In the genomic region with DNA sequence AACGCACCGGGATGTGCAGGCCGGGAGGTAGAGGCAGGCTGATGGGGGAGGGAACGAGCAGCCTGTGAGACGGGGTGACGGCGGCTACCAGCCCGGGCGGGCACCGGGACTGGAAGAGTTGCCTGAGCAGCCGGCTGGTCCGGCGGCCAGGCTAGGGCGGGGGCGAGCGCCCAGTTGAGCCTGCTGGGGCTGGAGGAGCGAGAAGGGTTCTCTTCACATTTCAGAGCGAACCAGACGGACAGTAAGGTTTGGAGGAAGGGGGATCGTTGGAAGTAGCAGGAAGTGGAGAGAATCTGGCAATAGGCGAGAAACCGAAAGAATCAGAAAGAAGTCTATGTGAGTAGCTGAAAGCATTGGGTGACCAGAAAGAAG, we compare ENCODE assay signal across 8 cellular contexts. TPM values are rescaled to one million over a fixed set of nuclear protein-coding genes. Genes with fewer than 3 reads are reported as not detected.
A peak's percentile ranks its signal among the peaks of the same experiment; 100 is the strongest.
DNase-seq lines count a peak whose midpoint lies in the region; TF ChIP-seq lines count a peak whose summit lies in the region.
"Not testable (repeated sequence)": the region's sequence is repeated elsewhere in the genome, so short reads cannot be mapped to it uniquely, and the experiment has no call there.

No MANE protein-coding gene starts in this region.

- WGBS in GM23248 (ENCODE audit: low coverage in 1 of 2, low lambda C conversion rate in 2 of 2, missing lambda C conversion rate in 2 of 2), 2 experiments, result 1 to 2% methylated on average over 10 to 12 of the region's 22 CpGs
- WGBS in iPS DF 6.9 (ENCODE audit: insufficient coverage, insufficient read length), result no CpG with 5 or more reads among the region's 22 CpGs
- 0% methylated on average over 2 to 12 of the region's 22 CpGs for whole genome bisulfite sequencing in testis, 2 donors

- H3K79me2 ChIP-seq in DOHH2 (ENCODE audit: control insufficient read depth, low read length), result peaks cover 58% of the 10 kb centered on the region
- peaks cover 45% of the 10 kb centered on the region for H3K79me2 ChIP-seq in GM23248 (ENCODE audit: insufficient read depth)
- peaks cover 72% of the 10 kb centered on the region for H3K79me2 ChIP-seq in Loucy (ENCODE audit: insufficient read depth, low read length)
- H3K79me2 ChIP-seq in neural cell (replicated peaks; ENCODE audit: insufficient read depth, low read length), result not testable (repeated sequence)

- peaks cover 16% of the 10 kb centered on the region for H3K36me3 Mint-ChIP-seq in activated CD4-positive, alpha-beta T cell treated with anti-CD3 and anti-CD28 coated beads, Interleukin-2, amount 10 ng/mL, durations not matched to agents 7 days and 5 days (ENCODE audit: low read depth)

- peak overlapping the region; percentile 68 for H3K4me2 ChIP-seq in DOHH2 (ENCODE audit: low read length)
- H3K4me2 ChIP-seq in GM23248 (ENCODE audit: unreplicated experiment), result peak overlapping the region; percentile 84
- peak overlapping the region; percentile 96 for H3K4me2 ChIP-seq in Loucy (ENCODE audit: low read depth, low read length, poor library complexity, severe bottlenecking)
- H3K4me2 ChIP-seq in neural cell (ENCODE audit: low read length), result not testable (repeated sequence)

- H3K4me1 Mint-ChIP-seq in activated CD4-positive, alpha-beta T cell treated with anti-CD3 and anti-CD28 coated beads, Interleukin-2, amount 10 ng/mL, durations not matched to agents 7 days and 5 days, result peaks cover 21% of the 10 kb centered on the region

- peak overlapping the region; percentile 96 for H3K27ac Mint-ChIP-seq in activated CD4-positive, alpha-beta T cell treated with anti-CD3 and anti-CD28 coated beads, Interleukin-2, amount 10 ng/mL, durations not matched to agents 7 days and 5 days

- peak overlapping the region; percentile 85 for H3K27ac ChIP-seq in DOHH2 (ENCODE audit: low read depth, low read length)
- peak overlapping the region; percentile 88 for H3K27ac ChIP-seq in GM23248
- not testable (repeated sequence) for H3K27ac ChIP-seq in iPS DF 6.9 (ENCODE audit: low read length); neural cell (ENCODE audit: low read length)
- H3K27ac ChIP-seq in testis, result peak overlapping the region in 1 of 2 donors; percentile 86

- in situ Hi-C loops in GM23248 (cut with MboI), result loop anchor here (25.0 kb wide), 1 partner anchor 1986 kb away; a partner anchor contains a TSS

- not testable (repeated sequence) for TF ChIP-seq POLR2A in testis (IDR thresholded peaks at IDR 0.05)

- DNase-seq in GM23248 (peak; percentile 40), choroid plexus epithelial cell (ENCODE audit: low read depth) (peak; percentile 41)
- DNase-seq in activated CD4-positive, alpha-beta T cell treated with anti-CD3 and anti-CD28 coated beads, Interleukin-2, amount 10 ng/mL, durations not matched to agents 7 days and 5 days, result peak; percentile 8
- not testable (repeated sequence) for DNase-seq in iPS DF 6.9 (ENCODE audit: low read depth, low spot score); testis

- not testable (repeated sequence) for H3K27me3 Mint-ChIP-seq in activated CD4-positive, alpha-beta T cell treated with anti-CD3 and anti-CD28 coated beads, Interleukin-2, amount 10 ng/mL, durations not matched to agents 7 days and 5 days

- H2AFZ ChIP-seq in GM23248 (peak overlapping the region; percentile 86), Loucy (ENCODE audit: low read length) (peak overlapping the region; percentile 65)
- not testable (repeated sequence) for H2AFZ ChIP-seq in neural cell (ENCODE audit: low read depth, low read length)

- H3K4me3 Mint-ChIP-seq in activated CD4-positive, alpha-beta T cell treated with anti-CD3 and anti-CD28 coated beads, Interleukin-2, amount 10 ng/mL, durations not matched to agents 7 days and 5 days, result peak overlapping the region; percentile 99

- H3K36me3 ChIP-seq in DOHH2 (ENCODE audit: control insufficient read depth, low read length), result peaks cover 22% of the 10 kb centered on the region
- not testable (repeated sequence) for H3K36me3 ChIP-seq in GM23248 (ENCODE audit: low read depth); Loucy (ENCODE audit: insufficient read depth, low read length); iPS DF 6.9 (ENCODE audit: control insufficient read depth, insufficient read depth, low read length); neural cell (ENCODE audit: insufficient read depth, low read length); testis (ENCODE audit: low read depth, missing control alignments)

- POLR2A ChIA-PET in activated CD4-positive, alpha-beta T cell treated with anti-CD3 and anti-CD28 coated beads, Interleukin-2, amount 10 ng/mL, durations not matched to agents 7 days and 5 days (lab: Charles Lee), result not testable (repeated sequence)

- intact Hi-C loops in testis (cut with DNase I; ENCODE audit: low total_unique reads), result not testable (repeated sequence)

- H3K9me3 Mint-ChIP-seq in activated CD4-positive, alpha-beta T cell treated with anti-CD3 and anti-CD28 coated beads, Interleukin-2, amount 10 ng/mL, durations not matched to agents 7 days and 5 days, result not testable (repeated sequence)

- not testable (repeated sequence) for H3K9me3 ChIP-seq in DOHH2 (ENCODE audit: control insufficient read depth, insufficient read depth, low read length); GM23248 (ENCODE audit: low read depth); Loucy (ENCODE audit: insufficient read depth, low read depth, low read length); iPS DF 6.9 (ENCODE audit: control insufficient read depth, insufficient read depth, low read length); neural cell (ENCODE audit: low read length); testis

- not testable (repeated sequence) for TF ChIP-seq CTCF in DOHH2 (IDR thresholded peaks at IDR 0.05; ENCODE audit: low read depth, low read length, poor library complexity, severe bottlenecking); choroid plexus epithelial cell (conservative IDR thresholded peaks at IDR 0.05; ENCODE audit: low read depth, low read length); neural cell (IDR thresholded peaks at IDR 0.05; ENCODE audit: poor library complexity, severe bottlenecking); testis (IDR thresholded peaks at IDR 0.05)
- TF ChIP-seq CTCF in Loucy (conservative IDR thresholded peaks at IDR 0.05; ENCODE audit: low read length), result 0 out of 2 replicates have a peak, but pooled peaks have one; percentile 3

- not testable (repeated sequence) for H3F3A ChIP-seq in DOHH2 (ENCODE audit: control insufficient read depth, insufficient read depth); GM23248 (ENCODE audit: insufficient read depth); Loucy (ENCODE audit: low read depth); neural cell (ENCODE audit: insufficient read depth, low read length, poor library complexity, severe bottlenecking)

- H3K9ac ChIP-seq in GM23248 (peak overlapping the region; percentile 88), Loucy (ENCODE audit: low read depth, low read length, poor library complexity, severe bottlenecking) (peak overlapping the region; percentile 99), neural cell (ENCODE audit: low read length) (peak overlapping the region; percentile 70)

- not testable (repeated sequence) for H4K20me1 ChIP-seq in DOHH2 (ENCODE audit: control insufficient read depth, insufficient read depth, low read depth, low read length); GM23248 (ENCODE audit: insufficient read depth); neural cell (ENCODE audit: insufficient read depth)
- peaks cover 18% of the 10 kb centered on the region for H4K20me1 ChIP-seq in Loucy (ENCODE audit: insufficient read depth, low read length, poor library complexity, severe bottlenecking)

- H3K9me2 ChIP-seq in DOHH2 (replicated peaks; ENCODE audit: control insufficient read depth, low read length); GM23248 (ENCODE audit: insufficient read depth); Loucy (replicated peaks; ENCODE audit: low read depth, low read length); neural cell (ENCODE audit: insufficient read depth, low read length): not testable (repeated sequence)

- TF ChIP-seq EP300 in neural cell (conservative IDR thresholded peaks at IDR 0.05; ENCODE audit: poor library complexity, severe bottlenecking), result not testable (repeated sequence)

- CTCF ChIA-PET in activated CD4-positive, alpha-beta T cell treated with anti-CD3 and anti-CD28 coated beads, Interleukin-2, amount 10 ng/mL, durations not matched to agents 7 days and 5 days (lab: Charles Lee), result not testable (repeated sequence)

- H3K27me3 ChIP-seq in DOHH2 (ENCODE audit: control insufficient read depth, low read length); GM23248 (replicated peaks; ENCODE audit: insufficient read depth); Loucy (ENCODE audit: insufficient read depth, low read length, poor library complexity, severe bottlenecking); iPS DF 6.9 (ENCODE audit: control insufficient read depth, insufficient read depth, low read length); neural cell (ENCODE audit: insufficient read depth, low read depth, low read length); testis: not testable (repeated sequence)

- H3K4me1 ChIP-seq in DOHH2 (ENCODE audit: control insufficient read depth, low read length), result peaks cover 14% of the 10 kb centered on the region
- not testable (repeated sequence) for H3K4me1 ChIP-seq in GM23248 (ENCODE audit: insufficient read depth); iPS DF 6.9 (ENCODE audit: control insufficient read depth, insufficient read depth, low read length); testis
- H3K4me1 ChIP-seq in Loucy (ENCODE audit: insufficient read depth, low read length, poor library complexity, severe bottlenecking), result peaks cover 21% of the 10 kb centered on the region

- TF ChIP-seq RAD21 in neural cell (conservative IDR thresholded peaks at IDR 0.05), result not testable (repeated sequence)

- H3K4me3 ChIP-seq in DOHH2 (ENCODE audit: low read length) (peak overlapping the region; percentile 89), GM23248 (peak overlapping the region; percentile 82), Loucy (ENCODE audit: low read length, poor library complexity, severe bottlenecking) (peak overlapping the region; percentile 87), choroid plexus epithelial cell (ENCODE audit: low read depth, low read length) (peak overlapping the region; percentile 71), iPS DF 6.9 (ENCODE audit: low read length) (peak overlapping the region; percentile 60; the same call in 1 of the 2 replicates), neural cell (ENCODE audit: low read length) (peak overlapping the region; percentile 65), testis (peak overlapping the region; percentile 46 to 69)

RNA-seq across cellular contexts. Expression of a gene that starts 22.4 kb away (rescaled TPM):
- total RNA-seq in GM23248 (2014; rRNA removed; shearing (Covaris generic)), result not detected in 2 replicates
- not detected in 2 replicates for polyA plus RNA-seq in GM23248 (2016; fragmentation: Nextera tagmentation; extraction: Ambion mirVana)
- not detected for total RNA-seq in activated CD4-positive, alpha-beta T cell treated with anti-CD3 and anti-CD28 coated beads, Interleukin-2, amount 10 ng/mL, durations not matched to agents 7 days and 5 days
- polyA plus RNA-seq in neural cell, result 0.14 TPM in 1 of 2 replicates, not detected in the other
- not detected in 2 replicates for polyA minus RNA-seq in neural cell
- total RNA-seq in testis, result 10 to 100 TPM in 1 of 2 donors, 1 to 10 TPM in 1; 8.7 to 13.1 TPM
- 8.6 TPM for polyA plus RNA-seq in testis (ENCODE audit: insufficient read depth, low read depth, low replicate concordance)
